In genomic region chr6:42459888-42460287, GRCh38 we compare ENCODE assay signal across 17 cellular contexts. TPM values are rescaled to one million over a fixed set of nuclear protein-coding genes. Genes with fewer than 3 reads are reported as not detected.
DNase-seq lines count a peak whose midpoint lies in the region; ATAC-seq, FAIRE-seq and TF ChIP-seq lines count a peak whose summit lies in the region.
"Had no signal": no experiment of that assay in that cellular context is flagged by ENCODE, and none has a peak within 500 bp of the region (broad histone marks: within the 10 kb centered on the region; RNA-seq: fewer than 3 reads in every experiment).

No MANE protein-coding gene starts in this region.

- H3K4me1 Mint-ChIP-seq in CD8-positive, alpha-beta T cell (ENCODE audit: low read depth): no peaks in the 10 kb centered on the region
- H3K4me1 Mint-ChIP-seq in activated CD4-positive, alpha-beta T cell treated with anti-CD3 and anti-CD28 coated beads, Interleukin-2, amount 10 ng/mL, durations not matched to agents 7 days and 5 days: peaks cover 1% of the 10 kb centered on the region
- H3K4me1 Mint-ChIP-seq: CD14-positive monocyte had no signal

- H3K9ac ChIP-seq in K562 (ENCODE audit: insufficient read depth in 1 of 2, low read depth in 2 of 2, low read length in 2 of 2): no peak overlapping the region

- TF ChIP-seq EP300 in K562 (IDR thresholded peaks at IDR 0.05; ENCODE audit: low read length): no peak

- H3K27ac ChIP-seq in K562 (ENCODE audit: extremely low read depth, low read depth, low read length) (no peak overlapping the region), osteoblast (ENCODE audit: low read depth, low read length) (no peak overlapping the region), foreskin keratinocyte (no peak overlapping the region)
- no peak overlapping the region for H3K27ac ChIP-seq in CD8-positive, alpha-beta T cell (ENCODE audit: low read depth, low read length)
- H3K27ac ChIP-seq: 22Rv1 had no signal

- peak; percentile 16 to 25 (median 22); a peak in 2 of 6 replicates for TF ChIP-seq CTCF in K562 (IDR thresholded peaks at IDR 0.05 in 2 of 3, conservative IDR thresholded peaks at IDR 0.05 in 1 of 3; ENCODE audit: insufficient read depth in 2 of 3, low read depth in 1 of 3, low read length in 3 of 3)
- no peak for TF ChIP-seq CTCF in osteoblast (IDR thresholded peaks at IDR 0.05; ENCODE audit: extremely low read depth, low read depth, low read length)
- no peak for TF ChIP-seq CTCF in CD8-positive, alpha-beta T cell (IDR thresholded peaks at IDR 0.05)
- no peak for TF ChIP-seq CTCF in foreskin keratinocyte (conservative IDR thresholded peaks at IDR 0.05)

- H3K79me2 ChIP-seq in K562 (ENCODE audit: control insufficient read depth, insufficient read depth, low read length) (no peaks in the 10 kb centered on the region), osteoblast (ENCODE audit: insufficient read depth, low read length) (no peaks in the 10 kb centered on the region)

- H3K36me3 ChIP-seq in K562 (ENCODE audit: control insufficient read depth, insufficient read depth, low read length) (no peaks in the 10 kb centered on the region), osteoblast (ENCODE audit: insufficient read depth, low read length) (no peaks in the 10 kb centered on the region)
- H3K36me3 ChIP-seq in CD8-positive, alpha-beta T cell (ENCODE audit: insufficient read depth, low read length): no peaks in the 10 kb centered on the region

- no peaks in the 10 kb centered on the region for H3K27me3 Mint-ChIP-seq in CD8-positive, alpha-beta T cell (ENCODE audit: low read depth)
- H3K27me3 Mint-ChIP-seq in activated CD4-positive, alpha-beta T cell treated with anti-CD3 and anti-CD28 coated beads, Interleukin-2, amount 10 ng/mL, durations not matched to agents 7 days and 5 days: peaks cover 2% of the 10 kb centered on the region
- H3K27me3 Mint-ChIP-seq: CD8-positive, alpha-beta memory T cell had no signal

- H2AFZ ChIP-seq in K562 (ENCODE audit: low read depth, low read length) (no peak overlapping the region), osteoblast (ENCODE audit: low read length) (peak overlapping the region; percentile 50)

- in situ Hi-C loops in K562 (cut with MboI): no loop called here

- H3K4me3 ChIP-seq in K562 (no peak overlapping the region), osteoblast (ENCODE audit: insufficient read depth, low read length) (no peak overlapping the region)
- no peak overlapping the region for H3K4me3 ChIP-seq in CD8-positive, alpha-beta T cell (ENCODE audit: low read depth, low read length)

- H3K4me3 Mint-ChIP-seq in CD8-positive, alpha-beta T cell: no peak overlapping the region
- no peak overlapping the region for H3K4me3 Mint-ChIP-seq in activated CD4-positive, alpha-beta T cell treated with anti-CD3 and anti-CD28 coated beads, Interleukin-2, amount 10 ng/mL, durations not matched to agents 7 days and 5 days
- H3K4me3 Mint-ChIP-seq: CD14-positive monocyte; CD8-positive, alpha-beta memory T cell had no signal

- H3K4me1 ChIP-seq in K562 (replicated peaks in 1 of 2; ENCODE audit: control insufficient read depth in 2 of 2, insufficient read depth in 2 of 2, low read length in 2 of 2) (no peaks in the 10 kb centered on the region), osteoblast (ENCODE audit: insufficient read depth, low read length) (peaks cover 9% of the 10 kb centered on the region), foreskin keratinocyte (no peaks in the 10 kb centered on the region)
- H3K4me1 ChIP-seq in CD8-positive, alpha-beta T cell (ENCODE audit: insufficient read depth, low read length): no peaks in the 10 kb centered on the region
- H3K4me1 ChIP-seq: Caco-2 had no signal

- H3K27me3 ChIP-seq in K562 (ENCODE audit: control insufficient read depth in 2 of 2, insufficient read depth in 2 of 2, low read length in 2 of 2) (peaks cover 9 to 11% of the 10 kb centered on the region in 2 experiments), osteoblast (ENCODE audit: insufficient read depth, low read length) (no peaks in the 10 kb centered on the region), foreskin keratinocyte (no peaks in the 10 kb centered on the region)
- H3K27me3 ChIP-seq in CD8-positive, alpha-beta T cell (ENCODE audit: insufficient read depth, low read length): no peaks in the 10 kb centered on the region

- ATAC-seq in K562 (no peak), foreskin keratinocyte (no peak)
- no peak for ATAC-seq in CD8-positive, alpha-beta T cell
- ATAC-seq: HepG2 had no signal

- H3K27ac Mint-ChIP-seq in CD8-positive, alpha-beta T cell: no peak overlapping the region
- H3K27ac Mint-ChIP-seq in activated CD4-positive, alpha-beta T cell treated with anti-CD3 and anti-CD28 coated beads, Interleukin-2, amount 10 ng/mL, durations not matched to agents 7 days and 5 days: no peak overlapping the region
- H3K27ac Mint-ChIP-seq: CD14-positive monocyte had no signal

- peak in 1 of 2 experiments; percentile 46; a peak in 3 of 4 replicates for TF ChIP-seq RAD21 in K562 (CRISPR knock-in tag; conservative IDR thresholded peaks at IDR 0.05 in 1 of 2, IDR thresholded peaks at IDR 0.05 in 1 of 2)

- FAIRE-seq in K562 (lab: Jason Lieb, UNC): no peak
- FAIRE-seq: HepG2, HTR-8/SVneo had no signal

- intact Hi-C loops in K562 (cut with micrococcal nuclease): loop anchor here (5.0 kb wide), 1 partner anchor 72 kb away; no protein-coding TSS in a partner anchor
- intact Hi-C loops in CD8-positive, alpha-beta T cell (cut with DNase I, micrococcal nuclease): no loop called here

- 3% methylated on average over 5 of the region's 5 CpGs for WGBS in K562 (ENCODE audit: insufficient coverage, low coverage, missing lambda C conversion rate)

- TF ChIP-seq POLR2A in K562 (conservative IDR thresholded peaks at IDR 0.05): no peak

- POLR2A ChIA-PET in K562 (lab: Yijun Ruan, JAX): interaction anchor here (0.6 to 2.5 kb wide), 2 partner anchors 18 to 326 kb away, joined by 3 to 6 read pairs; no protein-coding TSS in a partner anchor
- POLR2A ChIA-PET in CD8-positive, alpha-beta T cell (lab: Charles Lee): interaction anchor here (0.6 kb wide), 1 partner anchor 92 kb away, joined by 3 read pairs; no protein-coding TSS in a partner anchor
- POLR2A ChIA-PET in activated CD4-positive, alpha-beta T cell treated with anti-CD3 and anti-CD28 coated beads, Interleukin-2, amount 10 ng/mL, durations not matched to agents 7 days and 5 days (lab: Charles Lee): interaction anchor here (0.6 kb wide), 1 partner anchor 542 kb away, joined by 3 read pairs; no protein-coding TSS in a partner anchor

- H3K9me1 ChIP-seq in K562 (ENCODE audit: control insufficient read depth, insufficient read depth, low read length): no peaks in the 10 kb centered on the region

- H4K20me1 ChIP-seq in K562 (replicated peaks; ENCODE audit: control insufficient read depth, insufficient read depth, low read length) (no peaks in the 10 kb centered on the region), osteoblast (ENCODE audit: insufficient read depth, low read length) (no peaks in the 10 kb centered on the region)

- CTCF ChIA-PET in K562 (lab: Yijun Ruan, JAX; ENCODE audit: low intra/inter-chr PET ratio): no interaction called here
- CTCF ChIA-PET in CD8-positive, alpha-beta T cell (lab: Charles Lee): interaction anchor here (1.5 to 2.4 kb wide), 2 partner anchors 75 to 88 kb away, joined by 3 to 8 read pairs; no protein-coding TSS in a partner anchor
- CTCF ChIA-PET in activated CD4-positive, alpha-beta T cell treated with anti-CD3 and anti-CD28 coated beads, Interleukin-2, amount 10 ng/mL, durations not matched to agents 7 days and 5 days (lab: Charles Lee): interaction anchor here (0.9 to 3.0 kb wide), 4 partner anchors 12 to 88 kb away, joined by 3 to 7 read pairs (median 4); no protein-coding TSS in a partner anchor

- no peaks in the 10 kb centered on the region for H3K9me3 ChIP-seq in K562 (replicated peaks; ENCODE audit: control insufficient read depth, insufficient read depth, low read depth, low read length)
- H3K9me3 ChIP-seq in osteoblast (ENCODE audit: low read depth, low read length): no peaks in the 10 kb centered on the region
- H3K9me3 ChIP-seq in CD8-positive, alpha-beta T cell (ENCODE audit: low read length): no peaks in the 10 kb centered on the region
- H3K9me3 ChIP-seq: Caco-2 had no signal

- no peaks in the 10 kb centered on the region for H3K36me3 Mint-ChIP-seq in CD8-positive, alpha-beta T cell
- H3K36me3 Mint-ChIP-seq in activated CD4-positive, alpha-beta T cell treated with anti-CD3 and anti-CD28 coated beads, Interleukin-2, amount 10 ng/mL, durations not matched to agents 7 days and 5 days (ENCODE audit: low read depth): no peaks in the 10 kb centered on the region
- H3K36me3 Mint-ChIP-seq: CD14-positive monocyte; CD8-positive, alpha-beta memory T cell had no signal

- no peaks in the 10 kb centered on the region for H3K9me3 Mint-ChIP-seq in CD8-positive, alpha-beta T cell
- H3K9me3 Mint-ChIP-seq in activated CD4-positive, alpha-beta T cell treated with anti-CD3 and anti-CD28 coated beads, Interleukin-2, amount 10 ng/mL, durations not matched to agents 7 days and 5 days: no peaks in the 10 kb centered on the region
- H3K9me3 Mint-ChIP-seq: CD14-positive monocyte; CD8-positive, alpha-beta memory T cell had no signal

- no TSS peak for BruUV-seq in K562 (replicated peaks; lab: Mats Ljungman, UMichigan)

- H3K4me2 ChIP-seq in K562 (ENCODE audit: insufficient read depth, low read length) (no peak overlapping the region), osteoblast (ENCODE audit: insufficient read depth, low read length) (no peak overlapping the region)

- DNase-seq in NCI-H146 (lab: John Stamatoyannopoulos, UW): peak; percentile 42
- no peak for DNase-seq in NCI-H146 treated with DMSO at 0.1 percent for 48 hours (lab: John Stamatoyannopoulos, UW; ENCODE audit: unreplicated experiment)
- DNase-seq in NCI-H69 (lab: John Stamatoyannopoulos, UW): peak; percentile 65
- DNase-seq in K562 (ENCODE audit: extremely low read depth in 1 of 4, low spot score in 3 of 4): no peak
- DNase-seq in osteoblast (ENCODE audit: insufficient read length, low spot score, missing footprints): no peak
- DNase-seq in CD8-positive, alpha-beta T cell: no peak
- DNase-seq in activated CD4-positive, alpha-beta T cell treated with anti-CD3 and anti-CD28 coated beads, Interleukin-2, amount 10 ng/mL, durations not matched to agents 7 days and 5 days: no peak
- no peak for DNase-seq in foreskin keratinocyte
- DNase-seq: Caco-2; CD8-positive, alpha-beta memory T cell; DND-41; GDM1; HCEC 1CT had no signal

RNA-seq across cellular contexts. Expression of gene TRERF1, which starts 8.2 kb away (rescaled TPM):
- 0.28 TPM in 1 of 2 replicates, not detected in the other for total RNA-seq in K562 (2011; cell fraction: chromatin; rRNA removed; ENCODE audit: low replicate concordance)
- under 0.01 and 0.17 TPM in 2 replicates for total RNA-seq in K562 (2011; cell fraction: nucleolus; rRNA removed)
- total RNA-seq in K562 (2011; cell fraction: nucleoplasm; rRNA removed): 0.07 and 0.15 TPM in 2 replicates
- 0.04 TPM in 1 of 2 replicates, not detected in the other for total RNA-seq in K562 (2014; rRNA removed)
- total RNA-seq in K562 (2014; rRNA removed; fragmentation: Illumina TruSeq; extraction: Trizol): 0.04 TPM in 1 of 2 replicates, not detected in the other
- total RNA-seq in K562 (2015; rRNA removed; fragmentation: Illumina TruSeq; extraction: Trizol): 0.04 and 0.07 TPM in 2 replicates
- total RNA-seq in K562 (2021): 0.16 and 0.20 TPM in 2 replicates
- 0.07 and 0.24 TPM in 2 replicates for polyA plus RNA-seq in K562 (2011; rRNA removed)
- polyA plus RNA-seq in K562 (2011; cell fraction: cytosol; rRNA removed): 0.13 and 0.21 TPM in 2 replicates
- 0.28 and 0.44 TPM in 2 replicates for polyA plus RNA-seq in K562 (2011; cell fraction: nucleus; rRNA removed)
- 0.09 and 0.60 TPM in 2 replicates for polyA plus RNA-seq in K562 (2012)
- polyA plus RNA-seq in K562 (2014; fragmentation: Illumina TruSeq; extraction: Trizol): 0.07 and 0.10 TPM in 2 replicates
- not detected for polyA plus RNA-seq in K562 (2014; fragmentation: Nextera tagmentation; extraction: Ambion mirVana)
- 0.04 and 0.07 TPM in 2 replicates for polyA plus RNA-seq in K562 (2014; rRNA removed)
- 0.07 and 0.18 TPM in 2 replicates for polyA minus RNA-seq in K562 (2011; rRNA and poly(A)+ RNA removed)
- polyA minus RNA-seq in K562 (2011; cell fraction: cytosol; rRNA and poly(A)+ RNA removed): 0.29 and 0.64 TPM in 2 replicates
- polyA minus RNA-seq in K562 (2011; cell fraction: nucleus; rRNA and poly(A)+ RNA removed): under 0.01 and 0.44 TPM in 2 replicates
- total RNA-seq in osteoblast: 3.8 and 4.7 TPM in 2 replicates
- 10 to 100 TPM; 20.2 to 20.4 TPM for total RNA-seq in CD8-positive, alpha-beta T cell
- total RNA-seq in activated CD4-positive, alpha-beta T cell treated with anti-CD3 and anti-CD28 coated beads, Interleukin-2, amount 10 ng/mL, durations not matched to agents 7 days and 5 days: 10 to 100 TPM; 18.6 to 20.3 TPM
- 10.4 and 10.9 TPM in 2 replicates for total RNA-seq in foreskin keratinocyte
- polyA plus RNA-seq in foreskin keratinocyte: 2.8 and 3.5 TPM in 2 replicates
- polyA plus RNA-seq: HepG2 had no signal

Comparison
In these comparisons a context has a peak if more than half of its experiments do, and no peak if none do; other contexts are left out.
1. DNase-seq: peak in NCI-H146 (single experiment) and NCI-H69 (single experiment); none in NCI-H146 treated with DMSO at 0.1 percent for 48 hours (single experiment), K562 (0 of 4), osteoblast (single experiment), CD8-positive, alpha-beta T cell (0 of 7), activated CD4-positive, alpha-beta T cell treated with anti-CD3 and anti-CD28 coated beads, Interleukin-2, amount 10 ng/mL, durations not matched to agents 7 days and 5 days (single experiment) and foreskin keratinocyte (0 of 2).
2. CTCF ChIP-seq: peak in K562 (3 of 3); none in osteoblast (single experiment), CD8-positive, alpha-beta T cell (single experiment) and foreskin keratinocyte (single experiment).